Comparison of ENCODE assay signal across 7 cellular contexts in genomic region chr2:64646007-64646880, GRCh38. TPM values are rescaled to one million over a fixed set of nuclear protein-coding genes. Genes with fewer than 3 reads are reported as not detected.
DNase-seq lines count a peak whose midpoint lies in the region; ATAC-seq, FAIRE-seq and TF ChIP-seq lines count a peak whose summit lies in the region.

No MANE protein-coding gene starts in this region.

- DNase-seq in GM12891 (ENCODE audit: insufficient read length, low spot score) (no peak), NCI-H2107 treated with DMSO at 0.1 percent for 48 hours (lab: John Stamatoyannopoulos, UW; ENCODE audit: unreplicated experiment) (peak; percentile 72), MCF 10A (ENCODE audit: unreplicated experiment) (peak; percentile 81), kidney tubule cell (ENCODE audit: low spot score) (peak; percentile 78)
- DNase-seq in stimulated activated CD4-positive, alpha-beta T cell treated with anti-CD3 and anti-CD28 coated beads, Interleukin-1b, Interleukin-23, amount 100 ng/mL, for 48 hours: peak; percentile 78

- POLR2A ChIA-PET in MCF 10A (lab: Yijun Ruan, JAX): interaction anchor here (0.6 to 17.8 kb wide), 18 partner anchors 6 to 655 kb away, joined by 3 to 724 read pairs (median 9); partner anchors contain the start of genes AFTPH and SERTAD2

- peak overlapping the region; percentile 19 for H3K27ac Mint-ChIP-seq in MCF 10A (ENCODE audit: low read depth, unreplicated experiment)

- TF ChIP-seq CTCF in VCaP (conservative IDR thresholded peaks at IDR 0.05) (peak; percentile 99), MCF 10A (IDR thresholded peaks at IDR 0.05; ENCODE audit: unreplicated experiment) (peak; percentile 87)

- peak overlapping the region; percentile 96 for H3K27ac ChIP-seq in VCaP

- TF ChIP-seq POLR2A in GM12891 (IDR thresholded peaks at IDR 0.05; ENCODE audit: low read depth, low read length): no peak

- H3K4me1 Mint-ChIP-seq in MCF 10A (ENCODE audit: insufficient read depth, unreplicated experiment): peaks cover 32% of the 10 kb centered on the region

- H3K4me3 Mint-ChIP-seq in MCF 10A (ENCODE audit: unreplicated experiment): peak overlapping the region; percentile 78

- H3K27me3 Mint-ChIP-seq in MCF 10A (ENCODE audit: insufficient read depth, unreplicated experiment): no peaks in the 10 kb centered on the region

- peak; percentile 87 for FAIRE-seq in GM12891 (lab: Jason Lieb, UNC)

- H3K36me3 Mint-ChIP-seq in MCF 10A (ENCODE audit: insufficient read depth, unreplicated experiment): peaks cover 5% of the 10 kb centered on the region

- no peak for ATAC-seq in HG02642 (IDR thresholded peaks at IDR 0.05; ENCODE audit: poor library complexity, unreplicated experiment)

- intact Hi-C loops in MCF 10A (cut with micrococcal nuclease): loop anchor here (1.0 to 10.0 kb wide), 4 partner anchors 104 to 219 kb away; no protein-coding TSS in a partner anchor

- no TSS peak for BruUV-seq in MCF 10A (replicated peaks; lab: Mats Ljungman, UMichigan)

- no peaks in the 10 kb centered on the region for H3K9me3 Mint-ChIP-seq in MCF 10A (ENCODE audit: unreplicated experiment)

- CTCF ChIA-PET in MCF 10A (lab: Yijun Ruan, JAX): interaction anchor here (0.5 to 5.7 kb wide), 30 partner anchors 9 to 276 kb away, joined by 3 to 44 read pairs (median 4); partner anchors contain the start of gene AFTPH

TF ChIP-seq in GM12891, 5 proteins besides CTCF, POLR2A, EP300 and RAD21:
- TF ChIP-seq SPI1 (IDR thresholded peaks at IDR 0.05; ENCODE audit: low read depth, low read length) (no peak), POU2F2 (IDR thresholded peaks at IDR 0.05; ENCODE audit: low read depth, low read length) (no peak), POLR2AphosphoS5 (IDR thresholded peaks at IDR 0.05; ENCODE audit: low read depth, low read length) (no peak), PAX5 (IDR thresholded peaks at IDR 0.05; ENCODE audit: insufficient read depth, low read length, severe bottlenecking) (no peak), TAF1 (IDR thresholded peaks at IDR 0.05; ENCODE audit: low read depth, low read length) (no peak)

RNA-seq across cellular contexts. Expression of gene SERTAD2, which starts 7.5 kb away (rescaled TPM):
- 16.5 TPM for polyA plus RNA-seq in GM12891 (2012; ENCODE audit: low read depth, missing spikeins)
- total RNA-seq in MCF 10A (2022): 15.0 and 21.6 TPM in 2 replicates
